ENCODE assay signal across 14 cellular contexts in the genomic region with DNA sequence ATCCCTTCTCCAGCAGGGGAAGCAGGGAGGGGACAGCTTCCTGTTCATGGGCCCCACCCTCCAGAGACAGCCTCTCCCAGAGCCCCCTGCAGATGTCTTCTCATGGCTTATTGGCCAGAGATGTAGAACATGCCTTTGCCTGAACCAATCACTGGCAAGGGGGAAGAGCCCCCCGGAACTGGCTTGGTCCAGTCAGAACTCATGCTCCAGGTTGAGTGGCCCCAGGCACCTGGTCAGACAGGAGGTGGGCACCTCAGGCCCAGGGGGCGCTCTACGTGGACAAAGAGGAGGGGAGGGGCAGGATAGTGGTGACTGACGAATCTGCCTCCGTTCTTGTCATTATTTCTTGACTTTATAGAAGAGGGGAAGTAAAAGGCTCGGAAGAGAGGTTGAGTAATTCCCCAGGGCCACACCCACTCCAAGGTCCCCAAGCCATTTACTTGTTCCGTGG. TPM values are rescaled to one million over a fixed set of nuclear protein-coding genes. Genes with fewer than 3 reads are reported as not detected.
A peak's percentile ranks its signal among the peaks of the same experiment; 100 is the strongest.
DNase-seq lines count a peak whose midpoint lies in the region; ATAC-seq, FAIRE-seq and TF ChIP-seq lines count a peak whose summit lies in the region.
"Had no signal": no experiment of that assay in that cellular context is flagged by ENCODE, and none has a peak within 500 bp of the region (broad histone marks: within the 10 kb centered on the region; RNA-seq: fewer than 3 reads in every experiment).

No MANE protein-coding gene starts in this region.

- peaks cover 38% of the 10 kb centered on the region for H3F3A ChIP-seq in neural progenitor cell (ENCODE audit: low read depth)

- DNase-seq in GF-D8 (lab: John Stamatoyannopoulos, UW): peak; percentile 14
- peak; percentile 93 for DNase-seq in NOMO-1 treated with DMSO at 0.1 percent for 48 hours (lab: John Stamatoyannopoulos, UW; ENCODE audit: unreplicated experiment)
- no peak for DNase-seq in K562 (ENCODE audit: extremely low read depth in 1 of 4, low spot score in 3 of 4)
- DNase-seq in neural progenitor cell (ENCODE audit: low spot score): no peak
- no peak for DNase-seq in DMS153 treated with DMSO at 0.1 percent for 48 hours (lab: John Stamatoyannopoulos, UW; ENCODE audit: unreplicated experiment)
- DNase-seq in amniotic stem cell (lab: John Stamatoyannopoulos, UW): no peak
- DNase-seq in CD4-positive, alpha-beta T cell: no peak
- DNase-seq: activated CD4-positive, alpha-beta memory T cell treated with anti-CD3 and anti-CD28 coated beads for 36 hours; PC-9; psoas muscle had no signal

- no peak overlapping the region for H3K4me3 ChIP-seq in K562
- no peak overlapping the region for H3K4me3 ChIP-seq in neural progenitor cell
- H3K4me3 ChIP-seq: HAP-1, PC-9, psoas muscle had no signal

- H3K27ac ChIP-seq in K562 (ENCODE audit: extremely low read depth, low read depth, low read length) (no peak overlapping the region), neural progenitor cell (no peak overlapping the region)
- H3K27ac ChIP-seq in CD4-positive, alpha-beta T cell (ENCODE audit: low read depth, low read length): no peak overlapping the region
- H3K27ac ChIP-seq: PC-9, psoas muscle had no signal

- no peak overlapping the region for H3K27ac Mint-ChIP-seq in neural progenitor cell
- H3K27ac Mint-ChIP-seq in CD4-positive, alpha-beta T cell: no peak overlapping the region
- H3K27ac Mint-ChIP-seq: activated CD4-positive, alpha-beta memory T cell treated with anti-CD3 and anti-CD28 coated beads for 36 hours; activated T-helper 1 cell treated with anti-CD3 and anti-CD28 coated beads, Interleukin-12 subunit alpha, Interleukin-12 subunit beta, Interleukin-2, Interleukin-4 antibody, amounts not matched to agents 30 ng/mL and 10 ng/mL and 1 ng/mL, durations not matched to agents 14 hours and 24 hours and 36 hours had no signal

- in situ Hi-C loops in K562 (cut with MboI): no loop called here

- H3K27me3 Mint-ChIP-seq in neural progenitor cell (ENCODE audit: insufficient read depth, low read depth): peaks cover 19% of the 10 kb centered on the region
- no peaks in the 10 kb centered on the region for H3K27me3 Mint-ChIP-seq in CD4-positive, alpha-beta T cell
- H3K27me3 Mint-ChIP-seq: activated CD4-positive, alpha-beta memory T cell treated with anti-CD3 and anti-CD28 coated beads for 36 hours had no signal

- no peak overlapping the region for H3K4me2 ChIP-seq in K562 (ENCODE audit: insufficient read depth, low read length)
- H3K4me2 ChIP-seq in neural progenitor cell: no peak overlapping the region
- H3K4me2 ChIP-seq: PC-9 had no signal

- H3K36me3 Mint-ChIP-seq in neural progenitor cell: no peaks in the 10 kb centered on the region
- H3K36me3 Mint-ChIP-seq in CD4-positive, alpha-beta T cell (ENCODE audit: low read depth): no peaks in the 10 kb centered on the region
- H3K36me3 Mint-ChIP-seq: activated CD4-positive, alpha-beta memory T cell treated with anti-CD3 and anti-CD28 coated beads for 36 hours had no signal

- H3K4me3 Mint-ChIP-seq in neural progenitor cell: no peak overlapping the region
- H3K4me3 Mint-ChIP-seq in CD4-positive, alpha-beta T cell: no peak overlapping the region
- H3K4me3 Mint-ChIP-seq: activated CD4-positive, alpha-beta memory T cell treated with anti-CD3 and anti-CD28 coated beads for 36 hours; activated T-helper 1 cell treated with anti-CD3 and anti-CD28 coated beads, Interleukin-12 subunit alpha, Interleukin-12 subunit beta, Interleukin-2, Interleukin-4 antibody, amounts not matched to agents 30 ng/mL and 10 ng/mL and 1 ng/mL, durations not matched to agents 14 hours and 24 hours and 36 hours had no signal

- peaks cover 59% of the 10 kb centered on the region for H3K4me1 Mint-ChIP-seq in neural progenitor cell
- no peaks in the 10 kb centered on the region for H3K4me1 Mint-ChIP-seq in CD4-positive, alpha-beta T cell (ENCODE audit: low read depth)

- H3K9ac ChIP-seq in K562 (ENCODE audit: insufficient read depth in 1 of 2, low read depth in 2 of 2, low read length in 2 of 2): no peak overlapping the region
- H3K9ac ChIP-seq in neural progenitor cell: no peak overlapping the region

- no peak for FAIRE-seq in K562 (lab: Jason Lieb, UNC)
- FAIRE-seq: urothelium cell line had no signal

- no peak for TF ChIP-seq POLR2A in K562 (conservative IDR thresholded peaks at IDR 0.05)

- no peak overlapping the region for H2AFZ ChIP-seq in K562 (ENCODE audit: low read depth, low read length)
- H2AFZ ChIP-seq in neural progenitor cell (replicated peaks): no peak overlapping the region
- H2AFZ ChIP-seq: PC-9 had no signal

- intact Hi-C loops in K562 (cut with micrococcal nuclease): no loop called here
- intact Hi-C loops in CD4-positive, alpha-beta T cell (cut with DNase I, micrococcal nuclease): no loop called here

- no peaks in the 10 kb centered on the region for H3K79me2 ChIP-seq in K562 (ENCODE audit: control insufficient read depth, insufficient read depth, low read length)
- H3K79me2 ChIP-seq in neural progenitor cell (ENCODE audit: low read depth): no peaks in the 10 kb centered on the region

- no peak for TF ChIP-seq EP300 in K562 (IDR thresholded peaks at IDR 0.05; ENCODE audit: low read length)

- TF ChIP-seq RAD21 in K562 (CRISPR knock-in tag; conservative IDR thresholded peaks at IDR 0.05 in 1 of 2, IDR thresholded peaks at IDR 0.05 in 1 of 2): no peak

- H3K36me3 ChIP-seq in K562 (ENCODE audit: control insufficient read depth, insufficient read depth, low read length) (no peaks in the 10 kb centered on the region), neural progenitor cell (no peaks in the 10 kb centered on the region)
- H3K36me3 ChIP-seq: HAP-1 had no signal

- ATAC-seq in K562 (peak; percentile 33), GM18519 (IDR thresholded peaks at IDR 0.05; ENCODE audit: low FRiP score, unreplicated experiment) (no peak)
- no peak for ATAC-seq in CD4-positive, alpha-beta T cell (ENCODE audit: poor library complexity)

- POLR2A ChIA-PET in K562 (lab: Yijun Ruan, JAX): interaction anchor here (0.6 to 1.1 kb wide), 3 partner anchors 19 to 426 kb away, joined by 3 read pairs; no protein-coding TSS in a partner anchor
- POLR2A ChIA-PET in CD4-positive, alpha-beta T cell (lab: Charles Lee): no interaction called here

- H3K4me1 ChIP-seq in K562 (replicated peaks in 1 of 2; ENCODE audit: control insufficient read depth in 2 of 2, insufficient read depth in 2 of 2, low read length in 2 of 2) (no peaks in the 10 kb centered on the region; a peak in 1 of 5 replicates), neural progenitor cell (peaks cover 60% of the 10 kb centered on the region)
- H3K4me1 ChIP-seq: HAP-1 had no signal

- no TSS peak for BruUV-seq in K562 (replicated peaks; lab: Mats Ljungman, UMichigan)

- CTCF ChIA-PET in K562 (lab: Yijun Ruan, JAX; ENCODE audit: low intra/inter-chr PET ratio): no interaction called here
- CTCF ChIA-PET in CD4-positive, alpha-beta T cell (lab: Charles Lee): no interaction called here

- H3K9me3 ChIP-seq in K562 (replicated peaks; ENCODE audit: control insufficient read depth, insufficient read depth, low read depth, low read length) (no peaks in the 10 kb centered on the region), neural progenitor cell (ENCODE audit: low read depth) (no peaks in the 10 kb centered on the region)
- H3K9me3 ChIP-seq in CD4-positive, alpha-beta T cell (ENCODE audit: control insufficient read depth, low read length): no peaks in the 10 kb centered on the region
- H3K9me3 ChIP-seq: HAP-1, psoas muscle had no signal

- 0 out of 6 replicates have a peak, but pooled peaks of 1 of the 3 experiments have one; percentile 19 for TF ChIP-seq CTCF in K562 (IDR thresholded peaks at IDR 0.05 in 2 of 3, conservative IDR thresholded peaks at IDR 0.05 in 1 of 3; ENCODE audit: insufficient read depth in 2 of 3, low read depth in 1 of 3, low read length in 3 of 3)
- TF ChIP-seq CTCF in neural progenitor cell (IDR thresholded peaks at IDR 0.05): peak; percentile 5
- TF ChIP-seq CTCF in CD4-positive, alpha-beta T cell (IDR thresholded peaks at IDR 0.05): no peak

- WGBS in K562 (ENCODE audit: insufficient coverage, low coverage, missing lambda C conversion rate): 1% methylated on average over 6 of the region's 7 CpGs

- H4K20me1 ChIP-seq in K562 (replicated peaks; ENCODE audit: control insufficient read depth, insufficient read depth, low read length) (no peaks in the 10 kb centered on the region), neural progenitor cell (ENCODE audit: low read depth) (peaks cover 12% of the 10 kb centered on the region)

- H3K9me3 Mint-ChIP-seq in neural progenitor cell: no peaks in the 10 kb centered on the region
- no peaks in the 10 kb centered on the region for H3K9me3 Mint-ChIP-seq in CD4-positive, alpha-beta T cell
- H3K9me3 Mint-ChIP-seq: activated CD4-positive, alpha-beta memory T cell treated with anti-CD3 and anti-CD28 coated beads for 36 hours; activated T-helper 1 cell treated with anti-CD3 and anti-CD28 coated beads, Interleukin-12 subunit alpha, Interleukin-12 subunit beta, Interleukin-2, Interleukin-4 antibody, amounts not matched to agents 30 ng/mL and 10 ng/mL and 1 ng/mL, durations not matched to agents 14 hours and 24 hours and 36 hours had no signal

- peaks cover 7% of the 10 kb centered on the region for H3K9me1 ChIP-seq in K562 (ENCODE audit: control insufficient read depth, insufficient read depth, low read length)

- H3K27me3 ChIP-seq in K562 (ENCODE audit: control insufficient read depth in 2 of 2, insufficient read depth in 2 of 2, low read length in 2 of 2): peaks cover 38 to 75% of the 10 kb centered on the region in 2 experiments
- H3K27me3 ChIP-seq in neural progenitor cell: peaks cover 18% of the 10 kb centered on the region
- no peaks in the 10 kb centered on the region for H3K27me3 ChIP-seq in CD4-positive, alpha-beta T cell (ENCODE audit: control insufficient read depth, insufficient read depth, low read length)

RNA-seq across cellular contexts. Expression of a gene that starts 23.6 kb away (rescaled TPM):
- 9.2 and 21.1 TPM in 2 replicates for total RNA-seq in K562 (2011; cell fraction: chromatin; rRNA removed; ENCODE audit: low replicate concordance)
- total RNA-seq in K562 (2011; cell fraction: nucleolus; rRNA removed): 12.4 and 14.0 TPM in 2 replicates
- total RNA-seq in K562 (2011; cell fraction: nucleoplasm; rRNA removed): 9.8 and 10.8 TPM in 2 replicates
- total RNA-seq in K562 (2014; rRNA removed): 14.2 and 16.6 TPM in 2 replicates
- 5.8 and 7.0 TPM in 2 replicates for total RNA-seq in K562 (2014; rRNA removed; fragmentation: Illumina TruSeq; extraction: Trizol)
- total RNA-seq in K562 (2015; rRNA removed; fragmentation: Illumina TruSeq; extraction: Trizol): 9.8 and 11.5 TPM in 2 replicates
- total RNA-seq in K562 (2021): 12.0 and 12.3 TPM in 2 replicates
- 6.2 and 10.5 TPM in 2 replicates for polyA plus RNA-seq in K562 (2011; rRNA removed)
- 5.7 and 10.3 TPM in 2 replicates for polyA plus RNA-seq in K562 (2011; cell fraction: cytosol; rRNA removed)
- 8.2 and 16.3 TPM in 2 replicates for polyA plus RNA-seq in K562 (2011; cell fraction: nucleus; rRNA removed)
- 8.3 and 12.2 TPM in 2 replicates for polyA plus RNA-seq in K562 (2012)
- polyA plus RNA-seq in K562 (2014; fragmentation: Illumina TruSeq; extraction: Trizol): 8.1 and 8.9 TPM in 2 replicates
- under 1 TPM; 0.62 to 0.66 TPM for polyA plus RNA-seq in K562 (2014; fragmentation: Nextera tagmentation; extraction: Ambion mirVana)
- 7.9 TPM in 2 replicates for polyA plus RNA-seq in K562 (2014; rRNA removed)
- 13.4 and 22.4 TPM in 2 replicates for polyA minus RNA-seq in K562 (2011; rRNA and poly(A)+ RNA removed)
- polyA minus RNA-seq in K562 (2011; cell fraction: cytosol; rRNA and poly(A)+ RNA removed): 5.8 and 12.3 TPM in 2 replicates
- polyA minus RNA-seq in K562 (2011; cell fraction: nucleus; rRNA and poly(A)+ RNA removed): 9.4 and 11.8 TPM in 2 replicates
- 10.2 and 19.1 TPM in 2 replicates for total RNA-seq in neural progenitor cell (ENCODE audit: low replicate concordance)
- 10 to 100 TPM; 86.4 to 87.3 TPM for total RNA-seq in CD4-positive, alpha-beta T cell

Comparison
In these comparisons a context has a peak if more than half of its experiments do, and no peak if none do; other contexts are left out.
1. DNase-seq: peak in GF-D8 (single experiment) and NOMO-1 treated with DMSO at 0.1 percent for 48 hours (single experiment); none in K562 (0 of 4), neural progenitor cell (single experiment), DMS153 treated with DMSO at 0.1 percent for 48 hours (single experiment), amniotic stem cell (single experiment) and CD4-positive, alpha-beta T cell (0 of 10).